Comparison of ENCODE assay signal across 29 cellular contexts in the genomic region with DNA sequence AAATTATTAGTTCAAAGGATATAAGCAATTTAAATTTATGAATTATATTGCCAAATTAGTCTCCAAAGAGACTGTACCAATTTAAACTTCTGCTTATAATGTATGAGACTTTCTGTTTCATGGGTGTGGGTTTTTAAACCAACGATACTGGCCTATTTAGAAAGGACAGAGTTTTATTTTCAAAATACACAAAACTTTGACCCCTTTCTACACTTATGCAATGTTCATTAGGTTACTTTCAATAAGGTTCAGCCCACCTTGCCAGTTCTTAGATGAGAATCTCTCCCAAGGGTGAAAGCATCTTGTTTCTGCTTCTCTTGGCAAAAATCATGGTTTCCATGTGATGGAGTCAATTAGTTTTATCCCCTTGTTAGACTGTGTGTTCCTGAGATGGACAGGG.
"Had no signal": no experiment of that assay in that cellular context is flagged by ENCODE, and none has a peak within 500 bp of the region (broad histone marks: within the 10 kb centered on the region; RNA-seq: fewer than 3 reads in every experiment).

No MANE protein-coding gene starts in this region.

- FAIRE-seq: TTC549 had no signal

- H3K4me3 ChIP-seq: ascending aorta, MG63, SK-N-MC had no signal

- H3K36me3 ChIP-seq: ascending aorta, MG63 had no signal

- H3K27ac ChIP-seq: ascending aorta, SK-N-MC had no signal

- H3K9me3 ChIP-seq: ascending aorta, MG63 had no signal

- H3K27me3 ChIP-seq: ascending aorta, MG63 had no signal

- DNase-seq: activated B cell treated with CpG ODN at 0.5 μM for 24 hours; activated CD4-positive, alpha-beta T cell treated with anti-CD3 and anti-CD28 coated beads for 1 hour; activated CD4-positive, alpha-beta T cell treated with anti-CD3 and anti-CD28 coated beads, Interleukin-2, amount 10 ng/mL, durations not matched to agents 24 days and 14 days; activated CD4-positive, alpha-beta T cell treated with anti-CD3 and anti-CD28 coated beads, Interleukin-2, amount 50 U/mL, for 48 hours; activated CD8-positive, alpha-beta memory T cell treated with anti-CD3 and anti-CD28 coated beads, Interleukin-2, amount 10 ng/mL, durations not matched to agents 7 days and 5 days; activated effector memory CD4-positive, alpha-beta T cell treated with Interleukin-2 at 50 U/mL for 16 hours; activated naive CD4-positive, alpha-beta T cell treated with Interleukin-2 at 50 U/mL for 16 hours; activated naive CD8-positive, alpha-beta T cell treated with anti-CD3 and anti-CD28 coated beads, Interleukin-2, amount 50 U/mL, for 24 hours; activated T-cell treated with anti-CD3 and anti-CD28 coated beads, Interleukin-2, amount 50 U/mL, for 24 hours; amniotic stem cell; MG63; MV-4-11; NCI-H1092 treated with DMSO at 0.1 percent for 48 hours; NCI-H1417 treated with DMSO at 0.1 percent for 48 hours; NCI-H1694; NCI-H2029; NCI-H2107; NCI-H345; NCI-H510A; NCI-H526 treated with DMSO at 0.1 percent for 48 hours; NCI-H82; NK-92 treated with Interleukin-12 subunit alpha and Interleukin-12 subunit beta, amount 100 ng/mL, for 24 hours; OCI-M1; RPMI8226; T-cell; T1000 had no signal
